27 cellular contexts compared by ENCODE assay signal in the genomic region with DNA sequence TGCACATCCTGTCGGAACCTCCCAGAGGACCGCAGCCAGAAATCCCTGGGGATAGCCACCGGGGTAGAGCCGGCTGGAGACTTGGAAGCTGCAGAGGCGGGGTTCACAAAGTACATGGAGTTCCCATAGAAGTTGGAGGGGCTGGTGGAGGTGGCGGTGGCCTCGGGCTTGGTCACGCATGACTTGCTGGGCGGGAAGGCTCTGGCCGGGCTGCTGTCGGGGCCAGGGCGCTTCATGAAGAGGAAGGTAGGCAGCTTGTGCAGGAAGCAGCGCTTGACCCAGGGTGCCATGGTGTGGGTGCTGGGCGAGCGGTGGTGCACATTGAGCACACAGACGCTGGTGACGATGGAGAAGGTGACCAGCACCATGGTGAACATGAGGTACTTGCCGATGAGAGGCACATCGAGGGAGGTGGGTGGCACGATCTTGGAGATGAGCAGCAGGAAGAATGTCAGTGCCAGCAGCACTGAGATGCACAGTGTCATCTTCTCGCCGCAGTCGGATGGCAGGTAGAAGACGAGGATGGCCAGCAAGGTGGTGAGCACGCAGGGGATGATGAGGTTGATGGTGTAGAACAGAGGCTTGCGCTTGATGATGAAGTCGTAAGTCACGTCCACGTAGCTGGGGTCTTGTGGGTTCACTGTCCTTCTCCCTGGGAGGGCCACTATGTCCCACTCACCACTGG. TPM values are rescaled to one million over a fixed set of nuclear protein-coding genes. Genes with fewer than 3 reads are reported as not detected.
DNase-seq lines count a peak whose midpoint lies in the region; ATAC-seq, FAIRE-seq and TF ChIP-seq lines count a peak whose summit lies in the region.
"Had no signal": no experiment of that assay in that cellular context is flagged by ENCODE, and none has a peak within 500 bp of the region (broad histone marks: within the 10 kb centered on the region; RNA-seq: fewer than 3 reads in every experiment).

No MANE protein-coding gene starts in this region.

- H3K9me3 ChIP-seq in GM23248 (ENCODE audit: low read depth): no peaks in the 10 kb centered on the region
- H3K9me3 ChIP-seq: HAP-1 had no signal

- no peak for ATAC-seq in activated CD8-positive, alpha-beta memory T cell treated with anti-CD3 and anti-CD28 coated beads, Interleukin-2, amount 10 ng/mL, durations not matched to agents 7 days and 5 days
- ATAC-seq in GM18520 (IDR thresholded peaks at IDR 0.05; ENCODE audit: unreplicated experiment): no peak
- ATAC-seq in HG02973 (IDR thresholded peaks at IDR 0.05; ENCODE audit: unreplicated experiment): no peak
- ATAC-seq: PC-3 had no signal

- no peak overlapping the region for H3K9ac ChIP-seq in GM23248
- H3K9ac ChIP-seq: BLaER1 treated with 17β-estradiol and CSF1 and Interleukin-3, amounts not matched to agents 10 nM and 100 nM; SK-N-SH had no signal

- in situ Hi-C loops in GM23248 (cut with MboI): no loop called here

- H3K4me3 ChIP-seq in bronchial epithelial cell (ENCODE audit: low read depth, low read length) (no peak overlapping the region), GM23248 (no peak overlapping the region)
- H3K4me3 ChIP-seq: BLaER1 treated with 17β-estradiol and CSF1 and Interleukin-3, amounts not matched to agents 10 nM and 100 nM; HAP-1 had no signal

- CTCF ChIA-PET in activated CD8-positive, alpha-beta memory T cell treated with anti-CD3 and anti-CD28 coated beads, Interleukin-2, amount 10 ng/mL, durations not matched to agents 7 days and 5 days (lab: Charles Lee): no interaction called here

- no peak overlapping the region for H3K4me3 Mint-ChIP-seq in activated CD8-positive, alpha-beta memory T cell treated with anti-CD3 and anti-CD28 coated beads, Interleukin-2, amount 10 ng/mL, durations not matched to agents 7 days and 5 days
- no peak overlapping the region for H3K4me3 Mint-ChIP-seq in osteocyte (ENCODE audit: unreplicated experiment)
- H3K4me3 Mint-ChIP-seq: CD4-positive, alpha-beta T cell; HFFc6 had no signal

- H3K4me1 ChIP-seq in GM23248 (ENCODE audit: insufficient read depth): no peaks in the 10 kb centered on the region
- H3K4me1 ChIP-seq: HAP-1 had no signal

- no peaks in the 10 kb centered on the region for H3K9me3 Mint-ChIP-seq in activated CD8-positive, alpha-beta memory T cell treated with anti-CD3 and anti-CD28 coated beads, Interleukin-2, amount 10 ng/mL, durations not matched to agents 7 days and 5 days (ENCODE audit: low read depth)
- H3K9me3 Mint-ChIP-seq in osteocyte (ENCODE audit: unreplicated experiment): peaks cover 3% of the 10 kb centered on the region
- H3K9me3 Mint-ChIP-seq: CD4-positive, alpha-beta T cell had no signal

- no peaks in the 10 kb centered on the region for H3F3A ChIP-seq in GM23248 (ENCODE audit: insufficient read depth)

- H2AFZ ChIP-seq in GM23248: no peak overlapping the region

- H3K36me3 Mint-ChIP-seq in activated CD8-positive, alpha-beta memory T cell treated with anti-CD3 and anti-CD28 coated beads, Interleukin-2, amount 10 ng/mL, durations not matched to agents 7 days and 5 days: no peaks in the 10 kb centered on the region
- peaks cover 2% of the 10 kb centered on the region for H3K36me3 Mint-ChIP-seq in osteocyte (ENCODE audit: unreplicated experiment)

- H3K27me3 ChIP-seq in bronchial epithelial cell (ENCODE audit: control insufficient read depth, insufficient read depth, low read length) (peaks cover 5% of the 10 kb centered on the region), GM23248 (replicated peaks; ENCODE audit: insufficient read depth) (peaks cover 45% of the 10 kb centered on the region)
- H3K27me3 ChIP-seq: BLaER1 treated with 17β-estradiol and CSF1 and Interleukin-3, amounts not matched to agents 10 nM and 100 nM had no signal

- no peak overlapping the region for H3K27ac Mint-ChIP-seq in activated CD8-positive, alpha-beta memory T cell treated with anti-CD3 and anti-CD28 coated beads, Interleukin-2, amount 10 ng/mL, durations not matched to agents 7 days and 5 days
- no peak overlapping the region for H3K27ac Mint-ChIP-seq in osteocyte (ENCODE audit: unreplicated experiment)
- H3K27ac Mint-ChIP-seq: CD4-positive, alpha-beta T cell; HFFc6 had no signal

- H3K9me2 ChIP-seq in GM23248 (ENCODE audit: insufficient read depth): no peaks in the 10 kb centered on the region
- H3K9me2 ChIP-seq: SK-N-SH had no signal

- no peaks in the 10 kb centered on the region for H3K79me2 ChIP-seq in GM23248 (ENCODE audit: insufficient read depth)

- no peak overlapping the region for H3K4me2 ChIP-seq in GM23248 (ENCODE audit: unreplicated experiment)
- H3K4me2 ChIP-seq: BLaER1 treated with 17β-estradiol and CSF1 and Interleukin-3, amounts not matched to agents 10 nM and 100 nM; SK-N-SH had no signal

- H3K36me3 ChIP-seq in bronchial epithelial cell (ENCODE audit: control insufficient read depth, insufficient read depth, low read length): no peaks in the 10 kb centered on the region
- H3K36me3 ChIP-seq in GM23248 (ENCODE audit: low read depth): no peaks in the 10 kb centered on the region
- H3K36me3 ChIP-seq: HAP-1 had no signal

- no peak overlapping the region for H3K27ac ChIP-seq in GM23248
- H3K27ac ChIP-seq: BLaER1 treated with 17β-estradiol and CSF1 and Interleukin-3, amounts not matched to agents 10 nM and 100 nM had no signal

- DNase-seq in activated CD8-positive, alpha-beta memory T cell treated with anti-CD3 and anti-CD28 coated beads, Interleukin-2, amount 50 U/mL, for 48 hours: peak; percentile 10
- no peak for DNase-seq in activated CD8-positive, alpha-beta memory T cell treated with anti-CD3 and anti-CD28 coated beads, Interleukin-2, amount 10 ng/mL, durations not matched to agents 7 days and 5 days
- DNase-seq in bronchial epithelial cell (ENCODE audit: low read depth) (no peak), osteocyte (ENCODE audit: extremely low spot score, unreplicated experiment) (peak; percentile 70), GM23248 (no peak)
- DNase-seq: AML-193; DMS53; GOT3; HFFc6; NCI-H1048; NCI-H1417 treated with DMSO at 0.1 percent for 48 hours; NCI-H1694 treated with DMSO at 0.1 percent for 48 hours; NCI-H2081; NCI-H524; NCI-H82; NK-92 treated with Interleukin-12 subunit alpha and Interleukin-12 subunit beta, amount 100 ng/mL, for 24 hours; PC-3; SK-N-SH had no signal

- H3K4me1 Mint-ChIP-seq in activated CD8-positive, alpha-beta memory T cell treated with anti-CD3 and anti-CD28 coated beads, Interleukin-2, amount 10 ng/mL, durations not matched to agents 7 days and 5 days: no peaks in the 10 kb centered on the region
- H3K4me1 Mint-ChIP-seq in osteocyte (ENCODE audit: unreplicated experiment): no peaks in the 10 kb centered on the region

- no peaks in the 10 kb centered on the region for H4K20me1 ChIP-seq in GM23248 (ENCODE audit: insufficient read depth)
- H4K20me1 ChIP-seq: BLaER1 treated with 17β-estradiol and CSF1 and Interleukin-3, amounts not matched to agents 10 nM and 100 nM had no signal

- peaks cover 28% of the 10 kb centered on the region for H3K27me3 Mint-ChIP-seq in activated CD8-positive, alpha-beta memory T cell treated with anti-CD3 and anti-CD28 coated beads, Interleukin-2, amount 10 ng/mL, durations not matched to agents 7 days and 5 days
- peaks cover 64% of the 10 kb centered on the region for H3K27me3 Mint-ChIP-seq in osteocyte (ENCODE audit: unreplicated experiment)

- 73 to 77% methylated on average over 28 to 29 of the region's 29 CpGs for WGBS in GM23248 (ENCODE audit: low coverage in 1 of 2, low lambda C conversion rate in 2 of 2, missing lambda C conversion rate in 2 of 2), 2 experiments

- peak; percentile 92 for FAIRE-seq in bronchial epithelial cell (lab: Jason Lieb, UNC)
- FAIRE-seq: A204.1, GM18507 had no signal

- TF ChIP-seq CTCF in bronchial epithelial cell (IDR thresholded peaks at IDR 0.05; ENCODE audit: insufficient read depth, low read length, severe bottlenecking): no peak
- TF ChIP-seq CTCF in osteocyte (IDR thresholded peaks at IDR 0.05): no peak

RNA-seq across cellular contexts. Expression of gene CHRNA3, which starts 8.4 kb away (rescaled TPM):
- not detected for total RNA-seq in activated CD8-positive, alpha-beta memory T cell treated with anti-CD3 and anti-CD28 coated beads, Interleukin-2, amount 10 ng/mL, durations not matched to agents 7 days and 5 days
- not detected in 2 replicates for total RNA-seq in bronchial epithelial cell
- 0.29 and 0.38 TPM in 2 replicates for total RNA-seq in osteocyte
- not detected in 2 replicates for total RNA-seq in GM23248 (2014; rRNA removed; shearing (Covaris generic))
- polyA plus RNA-seq in GM23248 (2016; fragmentation: Nextera tagmentation; extraction: Ambion mirVana): not detected in 2 replicates
- total RNA-seq: CD4-positive, alpha-beta T cell; HFFc6; PC-3 had no signal
- polyA plus RNA-seq: AG04450 had no signal

RNA-seq across cellular contexts. Expression of gene CHRNB4, which starts 11.8 kb away (rescaled TPM):
- not detected for total RNA-seq in activated CD8-positive, alpha-beta memory T cell treated with anti-CD3 and anti-CD28 coated beads, Interleukin-2, amount 10 ng/mL, durations not matched to agents 7 days and 5 days
- total RNA-seq in bronchial epithelial cell: under 0.01 TPM in 1 of 2 replicates, not detected in the other
- total RNA-seq in osteocyte: not detected in 2 replicates
- not detected in 2 replicates for total RNA-seq in GM23248 (2014; rRNA removed; shearing (Covaris generic))
- polyA plus RNA-seq in GM23248 (2016; fragmentation: Nextera tagmentation; extraction: Ambion mirVana): not detected in 2 replicates
- total RNA-seq: CD4-positive, alpha-beta T cell; G401; HFFc6; PC-3 had no signal
- polyA plus RNA-seq: AG04450 had no signal

Comparison
In these comparisons a context has a peak if more than half of its experiments do, and no peak if none do; other contexts are left out.
1. DNase-seq: peak in activated CD8-positive, alpha-beta memory T cell treated with anti-CD3 and anti-CD28 coated beads, Interleukin-2, amount 50 U/mL, for 48 hours (single experiment) and osteocyte (single experiment); none in activated CD8-positive, alpha-beta memory T cell treated with anti-CD3 and anti-CD28 coated beads, Interleukin-2, amount 10 ng/mL, durations not matched to agents 7 days and 5 days (single experiment), bronchial epithelial cell (single experiment) and GM23248 (single experiment).